Comparison of ENCODE assay signal across 15 cellular contexts in genomic region chr18:12645264-12645663, GRCh38. TPM values are rescaled to one million over a fixed set of nuclear protein-coding genes. Genes with fewer than 3 reads are reported as not detected.
DNase-seq lines count a peak whose midpoint lies in the region; ATAC-seq and TF ChIP-seq lines count a peak whose summit lies in the region.
"Had no signal": no experiment of that assay in that cellular context is flagged by ENCODE, and none has a peak within 500 bp of the region (broad histone marks: within the 10 kb centered on the region; RNA-seq: fewer than 3 reads in every experiment).

No MANE protein-coding gene starts in this region.

- no peak overlapping the region for H3K9ac ChIP-seq in stomach smooth muscle (ENCODE audit: low read length in 2 of 2)

- CTCF ChIA-PET in HEK293 (lab: Yijun Ruan, JAX) = interaction anchor here (0.6 to 1.3 kb wide), 4 partner anchors 41 to 514 kb away, joined by 3 to 4 read pairs (median 4); no protein-coding TSS in a partner anchor
- CTCF ChIA-PET in Panc1 (lab: Charles Lee) = no interaction called here
- CTCF ChIA-PET in CD8-positive, alpha-beta T cell (lab: Charles Lee) = no interaction called here

- intact Hi-C loops in Panc1 (cut with micrococcal nuclease; ENCODE audit: unreplicated experiment) = no loop called here
- intact Hi-C loops in right cardiac atrium (cut with DNase I) = no loop called here
- intact Hi-C loops in CD8-positive, alpha-beta T cell (cut with DNase I, micrococcal nuclease) = no loop called here

- ATAC-seq in Panc1 (no peak), right cardiac atrium (peak in 1 of 2 donors; percentile 15)
- ATAC-seq in CD8-positive, alpha-beta T cell = no peak
- ATAC-seq: naive thymus-derived CD8-positive, alpha-beta T cell had no signal

- no peaks in the 10 kb centered on the region for H3K4me1 Mint-ChIP-seq in CD8-positive, alpha-beta T cell (ENCODE audit: low read depth)
- H3K4me1 Mint-ChIP-seq: naive thymus-derived CD8-positive, alpha-beta T cell had no signal

- TF ChIP-seq CTCF in HEK293 (tag by site-specific recombination; IDR thresholded peaks at IDR 0.05) (no peak), Panc1 (IDR thresholded peaks at IDR 0.05) (no peak), GM20000 (IDR thresholded peaks at IDR 0.05; ENCODE audit: extremely low read depth, missing control alignments) (no peak)
- no peak for TF ChIP-seq CTCF in CD8-positive, alpha-beta T cell (IDR thresholded peaks at IDR 0.05)

- POLR2A ChIA-PET in HEK293 (lab: Yijun Ruan, JAX) = no interaction called here
- POLR2A ChIA-PET in Panc1 (lab: Charles Lee) = no interaction called here
- POLR2A ChIA-PET in CD8-positive, alpha-beta T cell (lab: Charles Lee) = no interaction called here

- H3K27ac ChIP-seq in HEK293 (ENCODE audit: extremely low read depth, low read depth, low read length) (no peak overlapping the region), Panc1 (ENCODE audit: low read length) (peak overlapping the region; percentile 52; the same call in 1 of the 2 replicates), right cardiac atrium (ENCODE audit: low read length) (peak overlapping the region; percentile 85), stomach smooth muscle (ENCODE audit: low read length) (no peak overlapping the region)
- no peak overlapping the region for H3K27ac ChIP-seq in CD8-positive, alpha-beta T cell (ENCODE audit: low read depth, low read length)

- no peak overlapping the region for H3K27ac Mint-ChIP-seq in CD8-positive, alpha-beta T cell
- H3K27ac Mint-ChIP-seq: activated CD4-positive, alpha-beta memory T cell treated with anti-CD3 and anti-CD28 coated beads for 36 hours; activated naive CD8-positive, alpha-beta T cell; activated T-cell treated with anti-CD3 and anti-CD28 coated beads, Interleukin-2, amount 50 U/mL, for 24 hours; naive thymus-derived CD8-positive, alpha-beta T cell; stimulated activated naive CD8-positive, alpha-beta T cell treated with anti-CD3 and anti-CD28 coated beads, Interleukin-15, Interleukin-2, amounts not matched to agents 100 ng/mL and 50 ng/mL, for 24 hours had no signal

- H3K27me3 ChIP-seq in Panc1 (ENCODE audit: control insufficient read depth, insufficient read depth, low read length) (no peaks in the 10 kb centered on the region), right cardiac atrium (ENCODE audit: control insufficient read depth, insufficient read depth) (no peaks in the 10 kb centered on the region), stomach smooth muscle (ENCODE audit: control insufficient read depth in 1 of 2, insufficient read depth in 2 of 2, low read length in 2 of 2) (no peaks in the 10 kb centered on the region)
- no peaks in the 10 kb centered on the region for H3K27me3 ChIP-seq in CD8-positive, alpha-beta T cell (ENCODE audit: insufficient read depth, low read length)
- H3K27me3 ChIP-seq: left lung had no signal

- no peaks in the 10 kb centered on the region for H3K36me3 Mint-ChIP-seq in CD8-positive, alpha-beta T cell
- H3K36me3 Mint-ChIP-seq: activated CD4-positive, alpha-beta memory T cell treated with anti-CD3 and anti-CD28 coated beads for 36 hours; activated naive CD8-positive, alpha-beta T cell had no signal

- BruUV-seq in Panc1 (replicated peaks; lab: Mats Ljungman, UMichigan) = no TSS peak

- H3K36me3 ChIP-seq in HEK293 (ENCODE audit: control insufficient read depth in 2 of 2, insufficient read depth in 1 of 2, low read length in 2 of 2) (peaks cover 11 to 15% of the 10 kb centered on the region in 2 experiments; a peak in 2 of 3 replicates), Panc1 (ENCODE audit: control insufficient read depth, insufficient read depth, low read length) (no peaks in the 10 kb centered on the region), stomach smooth muscle (ENCODE audit: control insufficient read depth in 2 of 2, insufficient read depth in 2 of 2, low read length in 2 of 2) (no peaks in the 10 kb centered on the region)
- H3K36me3 ChIP-seq in CD8-positive, alpha-beta T cell (ENCODE audit: insufficient read depth, low read length) = no peaks in the 10 kb centered on the region

- H3K9me3 Mint-ChIP-seq in CD8-positive, alpha-beta T cell = no peaks in the 10 kb centered on the region
- H3K9me3 Mint-ChIP-seq: activated CD4-positive, alpha-beta memory T cell treated with anti-CD3 and anti-CD28 coated beads for 36 hours; activated T-cell treated with anti-CD3 and anti-CD28 coated beads, Interleukin-2, amount 50 U/mL, for 24 hours; naive thymus-derived CD8-positive, alpha-beta T cell; stimulated activated naive CD8-positive, alpha-beta T cell treated with anti-CD3 and anti-CD28 coated beads, Interleukin-15, Interleukin-2, amounts not matched to agents 100 ng/mL and 50 ng/mL, for 24 hours had no signal

- peaks cover 11% of the 10 kb centered on the region for H3K4me1 ChIP-seq in HEK293 (ENCODE audit: control insufficient read depth, insufficient read depth, low read length)
- H3K4me1 ChIP-seq in Panc1 (ENCODE audit: control insufficient read depth, insufficient read depth, low read length) = peaks cover 16% of the 10 kb centered on the region
- peaks cover 9% of the 10 kb centered on the region for H3K4me1 ChIP-seq in right cardiac atrium (ENCODE audit: control insufficient read depth, insufficient read depth, low read length)
- H3K4me1 ChIP-seq in stomach smooth muscle (ENCODE audit: control insufficient read depth, insufficient read depth, low read length) = peaks cover 14% of the 10 kb centered on the region
- no peaks in the 10 kb centered on the region for H3K4me1 ChIP-seq in CD8-positive, alpha-beta T cell (ENCODE audit: insufficient read depth, low read length)

- no peak overlapping the region for H3K4me3 Mint-ChIP-seq in CD8-positive, alpha-beta T cell
- H3K4me3 Mint-ChIP-seq: activated CD4-positive, alpha-beta memory T cell treated with anti-CD3 and anti-CD28 coated beads for 36 hours; activated naive CD8-positive, alpha-beta T cell; activated T-cell treated with anti-CD3 and anti-CD28 coated beads, Interleukin-2, amount 50 U/mL, for 24 hours; naive thymus-derived CD8-positive, alpha-beta T cell; stimulated activated naive CD8-positive, alpha-beta T cell treated with anti-CD3 and anti-CD28 coated beads, Interleukin-15, Interleukin-2, amounts not matched to agents 100 ng/mL and 50 ng/mL, for 24 hours had no signal

- H3K4me3 ChIP-seq in HEK293 (ENCODE audit: low read depth, low read length) (no peak overlapping the region), Panc1 (ENCODE audit: low read depth in 2 of 2, low read length in 2 of 2) (no peak overlapping the region), right cardiac atrium (ENCODE audit: low read length) (no peak overlapping the region), stomach smooth muscle (ENCODE audit: low read length in 2 of 2) (peak overlapping the region; percentile 16 to 26)
- H3K4me3 ChIP-seq in CD8-positive, alpha-beta T cell (ENCODE audit: low read depth, low read length) = no peak overlapping the region
- H3K4me3 ChIP-seq: left lung had no signal

- DNase-seq in Panc1 (ENCODE audit: low read depth, low spot score) (no peak), right cardiac atrium (no peak), LoVo (ENCODE audit: low spot score) (no peak), GM20000 (ENCODE audit: low spot score) (no peak)
- no peak for DNase-seq in CD8-positive, alpha-beta T cell
- DNase-seq: activated CD4-positive, alpha-beta memory T cell treated with anti-CD3 and anti-CD28 coated beads for 36 hours; activated T-cell treated with anti-CD3 and anti-CD28 coated beads, Interleukin-2, amount 50 U/mL, for 24 hours; effector CD4-positive, alpha-beta T cell; naive thymus-derived CD8-positive, alpha-beta T cell; OCI-M1 had no signal

- no peaks in the 10 kb centered on the region for H3K9me3 ChIP-seq in HEK293 (ENCODE audit: control insufficient read depth, insufficient read depth, low read depth, low read length)
- no peaks in the 10 kb centered on the region for H3K9me3 ChIP-seq in Panc1 (ENCODE audit: control insufficient read depth, insufficient read depth, low read depth, low read length)
- no peaks in the 10 kb centered on the region for H3K9me3 ChIP-seq in right cardiac atrium (ENCODE audit: control insufficient read depth, low read length)
- no peaks in the 10 kb centered on the region for H3K9me3 ChIP-seq in stomach smooth muscle (ENCODE audit: control insufficient read depth in 2 of 2, low read length in 2 of 2)
- no peaks in the 10 kb centered on the region for H3K9me3 ChIP-seq in CD8-positive, alpha-beta T cell (ENCODE audit: low read length)
- H3K9me3 ChIP-seq: left lung had no signal

- peaks cover 18% of the 10 kb centered on the region for H3K27me3 Mint-ChIP-seq in CD8-positive, alpha-beta T cell (ENCODE audit: low read depth)

- in situ Hi-C loops in Panc1 (cut with HindIII; ENCODE audit: low pct_unique_long_range_greater_than_20kb, low sequenced_read_pairs) = no loop called here

TF ChIP-seq in HEK293, 187 proteins besides CTCF, POLR2A, EP300 and RAD21:
- TF ChIP-seq ZNF140 (tag by site-specific recombination; IDR thresholded peaks at IDR 0.05) (no peak), YY2 (tag by site-specific recombination; IDR thresholded peaks at IDR 0.05) (peak; percentile 23; the same call in 1 of the 2 replicates)

RNA-seq across cellular contexts. Expression of gene SPIRE1, which starts 12.6 kb away (rescaled TPM):
- total RNA-seq in Panc1 (2021; ENCODE audit: unreplicated experiment) = 45.5 TPM
- polyA plus RNA-seq in Panc1 (2012; ENCODE audit: insufficient read length) = 20.0 TPM
- total RNA-seq in right cardiac atrium = 10 to 100 TPM; 34.3 to 41.9 (median 38.2) TPM
- polyA plus RNA-seq in right cardiac atrium = 9.5 TPM
- total RNA-seq in CD8-positive, alpha-beta T cell = under 1 TPM; 0.57 to 0.69 TPM

RNA-seq across cellular contexts. Expression of gene CEP76, which starts 57.3 kb away (rescaled TPM):
- total RNA-seq in Panc1 (2021; ENCODE audit: unreplicated experiment) (12.9 TPM), right cardiac atrium (1 to 10 TPM; 3.2 to 4.2 (median 3.9) TPM)
- 6.2 TPM for polyA plus RNA-seq in Panc1 (2012; ENCODE audit: insufficient read length)
- 2.3 TPM for polyA plus RNA-seq in right cardiac atrium
- total RNA-seq in CD8-positive, alpha-beta T cell = 10 to 100 TPM; 10.9 to 11.0 TPM

RNA-seq across cellular contexts. Expression of gene PSMG2, which starts 57.6 kb away (rescaled TPM):
- 63.1 TPM for total RNA-seq in Panc1 (2021; ENCODE audit: unreplicated experiment)
- polyA plus RNA-seq in Panc1 (2012; ENCODE audit: insufficient read length) = 33.1 TPM
- 10 to 100 TPM; 44.4 to 48.3 (median 45.5) TPM for total RNA-seq in right cardiac atrium
- polyA plus RNA-seq in right cardiac atrium = 62.4 TPM
- 10 to 100 TPM; 80.3 to 81.7 TPM for total RNA-seq in CD8-positive, alpha-beta T cell

Comparison
In these comparisons a context has a peak if more than half of its experiments do, and no peak if none do; other contexts are left out.
1. H3K27ac ChIP-seq: peak in Panc1 (single experiment) and right cardiac atrium (single experiment); none in HEK293 (single experiment), stomach smooth muscle (single experiment) and CD8-positive, alpha-beta T cell (single experiment).
2. H3K4me3 ChIP-seq: peak in stomach smooth muscle (2 of 2); none in HEK293 (single experiment), Panc1 (0 of 2), right cardiac atrium (single experiment) and CD8-positive, alpha-beta T cell (single experiment).
3. RNA of gene SPIRE1, which starts 12.6 kb away (total RNA-seq): 45.5 TPM in Panc1 (single experiment) and 34.3 to 41.9 TPM in right cardiac atrium; 0.57 to 0.69 TPM in CD8-positive, alpha-beta T cell; every median in the first group is over 10 times any median in the second.